19 cellular contexts compared by ENCODE assay signal in genomic region chr5:154165886-154166285, GRCh38.
"Had no signal": no experiment of that assay in that cellular context is flagged by ENCODE, and none has a peak within 500 bp of the region (broad histone marks: within the 10 kb centered on the region; RNA-seq: fewer than 3 reads in every experiment).

No MANE protein-coding gene starts in this region.

- H3K27ac Mint-ChIP-seq: activated CD8-positive, alpha-beta memory T cell treated with anti-CD3 and anti-CD28 coated beads, Interleukin-2, amount 10 ng/mL, durations not matched to agents 7 days and 5 days; activated naive CD8-positive, alpha-beta T cell; activated T-cell treated with anti-CD3 and anti-CD28 coated beads, Interleukin-2, amount 50 U/mL, for 24 hours; dendritic cell treated with granulocyte-macrophage colony-stimulating factor and Interleukin-4, amounts not matched to agents 40 ng/mL and 50 ng/mL, for 4 days; natural killer cell; stimulated activated naive CD8-positive, alpha-beta T cell treated with anti-CD3 and anti-CD28 coated beads, Interleukin-15, amount 100 ng/mL, for 72 hours had no signal

- H3K27ac ChIP-seq: brain microvascular endothelial cell, thoracic aorta had no signal

- H3K4me3 ChIP-seq: mucosa of descending colon, thoracic aorta had no signal

- DNase-seq: activated CD4-positive, alpha-beta T cell treated with anti-CD3 and anti-CD28 coated beads, Interleukin-2, amount 50 U/mL, for 4 hours; activated CD8-positive, alpha-beta memory T cell treated with anti-CD3 and anti-CD28 coated beads, Interleukin-2, amount 10 ng/mL, durations not matched to agents 7 days and 5 days; activated gamma-delta T cell; activated T-cell treated with anti-CD3 and anti-CD28 coated beads, Interleukin-2, amount 50 U/mL, for 24 hours; amygdala; brain microvascular endothelial cell; cerebellar nuclear complex; erythroblast; hypothalamus; mammary epithelial cell; mucosa of descending colon; natural killer cell; stimulated activated CD4-positive, alpha-beta T cell treated with anti-CD3 and anti-CD28 coated beads, Interleukin-4, amount 100 ng/mL, for 4 hours; stimulated activated naive CD8-positive, alpha-beta T cell treated with anti-CD3 and anti-CD28 coated beads, Interleukin-15, amount 100 ng/mL, for 72 hours had no signal

- H3K9me3 Mint-ChIP-seq: activated T-cell treated with anti-CD3 and anti-CD28 coated beads, Interleukin-2, amount 50 U/mL, for 24 hours; dendritic cell treated with granulocyte-macrophage colony-stimulating factor and Interleukin-4, amounts not matched to agents 40 ng/mL and 50 ng/mL, for 4 days; natural killer cell; stimulated activated naive CD8-positive, alpha-beta T cell treated with anti-CD3 and anti-CD28 coated beads, Interleukin-15, amount 100 ng/mL, for 72 hours had no signal

- H3K36me3 ChIP-seq: brain microvascular endothelial cell, thoracic aorta had no signal

- H3K4me3 Mint-ChIP-seq: activated CD8-positive, alpha-beta memory T cell treated with anti-CD3 and anti-CD28 coated beads, Interleukin-2, amount 10 ng/mL, durations not matched to agents 7 days and 5 days; activated naive CD8-positive, alpha-beta T cell; activated T-cell treated with anti-CD3 and anti-CD28 coated beads, Interleukin-2, amount 50 U/mL, for 24 hours; dendritic cell treated with granulocyte-macrophage colony-stimulating factor and Interleukin-4, amounts not matched to agents 40 ng/mL and 50 ng/mL, for 4 days; natural killer cell; stimulated activated naive CD8-positive, alpha-beta T cell treated with anti-CD3 and anti-CD28 coated beads, Interleukin-15, amount 100 ng/mL, for 72 hours had no signal

- H3K4me1 Mint-ChIP-seq: activated CD8-positive, alpha-beta memory T cell treated with anti-CD3 and anti-CD28 coated beads, Interleukin-2, amount 10 ng/mL, durations not matched to agents 7 days and 5 days; natural killer cell; stimulated activated naive CD8-positive, alpha-beta T cell treated with anti-CD3 and anti-CD28 coated beads, Interleukin-15, amount 100 ng/mL, for 72 hours had no signal

- H3K36me3 Mint-ChIP-seq: activated CD8-positive, alpha-beta memory T cell treated with anti-CD3 and anti-CD28 coated beads, Interleukin-2, amount 10 ng/mL, durations not matched to agents 7 days and 5 days; activated naive CD8-positive, alpha-beta T cell; natural killer cell had no signal

- ATAC-seq: activated CD4-positive, CD25-positive, alpha-beta regulatory T cell treated with anti-CD3 and anti-CD28 coated beads, Interleukin-2, amount 50 U/mL, for 24 hours; activated CD8-positive, alpha-beta memory T cell treated with anti-CD3 and anti-CD28 coated beads, Interleukin-2, amount 10 ng/mL, durations not matched to agents 7 days and 5 days; left lobe of liver; mucosa of descending colon; natural killer cell; stimulated activated naive CD8-positive, alpha-beta T cell treated with anti-CD3 and anti-CD28 coated beads, Interleukin-15, amount 100 ng/mL, for 72 hours had no signal
